Comparison of ENCODE assay signal across 13 cellular contexts in the genomic region with DNA sequence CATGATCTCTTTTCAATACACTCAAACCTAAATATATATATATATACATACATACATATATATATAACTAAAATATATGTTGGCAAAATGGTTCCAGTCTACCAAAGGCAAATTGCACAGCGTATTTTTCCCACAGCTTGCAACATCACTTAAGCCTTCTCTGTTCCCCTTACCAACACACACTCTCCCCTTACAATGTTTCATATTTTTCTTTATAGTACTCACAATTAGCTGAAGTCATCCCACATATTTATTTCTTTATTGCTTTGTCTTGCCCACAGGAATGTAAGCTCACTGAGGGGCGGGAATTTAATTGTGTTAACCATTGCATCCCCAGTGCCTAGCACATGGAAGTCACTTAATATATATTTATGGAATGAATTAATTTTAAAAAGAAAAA.
"Had no signal": no experiment of that assay in that cellular context is flagged by ENCODE, and none has a peak within 500 bp of the region (broad histone marks: within the 10 kb centered on the region; RNA-seq: fewer than 3 reads in every experiment).

No MANE protein-coding gene starts in this region.

- H3K27me3 ChIP-seq: esophagus squamous epithelium, neural progenitor cell, pancreas, testis had no signal

- H3K4me3 ChIP-seq: esophagus squamous epithelium, lower lobe of right lung, neural progenitor cell, pancreas, testis had no signal

- H2AFZ ChIP-seq: neural progenitor cell had no signal

- H3K4me2 ChIP-seq: neural progenitor cell had no signal

- DNase-seq: activated T-cell treated with anti-CD3 and anti-CD28 coated beads, Interleukin-2, amount 50 U/mL, for 1 hour; esophagus squamous epithelium; hypothalamus; left cardiac atrium; lower lobe of right lung; midbrain; pancreas; stimulated activated CD4-positive, alpha-beta T cell treated with anti-CD3 and anti-CD28 coated beads, Interleukin-4, amount 100 ng/mL, for 1 hour; stimulated activated CD8-positive, alpha-beta memory T cell treated with anti-CD3 and anti-CD28 coated beads, Interleukin-4, amount 100 ng/mL, for 48 hours; stimulated activated naive CD8-positive, alpha-beta T cell treated with anti-CD3 and anti-CD28 coated beads, Interleukin-15, amount 100 ng/mL, for 72 hours; testis had no signal

- FAIRE-seq: bronchial epithelial cell, pancreas had no signal

- H3K9me3 ChIP-seq: lower lobe of right lung, pancreas, testis had no signal

- H3K4me1 ChIP-seq: esophagus squamous epithelium, lower lobe of right lung, neural progenitor cell, pancreas, testis had no signal

- H3K36me3 ChIP-seq: esophagus squamous epithelium, lower lobe of right lung, neural progenitor cell, pancreas had no signal

- ATAC-seq: left cardiac atrium; lower lobe of right lung; stimulated activated naive CD8-positive, alpha-beta T cell treated with anti-CD3 and anti-CD28 coated beads, Interleukin-15, amount 100 ng/mL, for 72 hours had no signal

- H3K27ac ChIP-seq: esophagus squamous epithelium, lower lobe of right lung, neural progenitor cell, pancreas, testis had no signal

- H3K9ac ChIP-seq: neural progenitor cell had no signal
